In genomic region chrX:63751481-63751880, GRCh38 we compare ENCODE assay signal across 17 cellular contexts. TPM values are rescaled to one million over a fixed set of nuclear protein-coding genes. Genes with fewer than 3 reads are reported as not detected.
DNase-seq lines count a peak whose midpoint lies in the region; ATAC-seq and TF ChIP-seq lines count a peak whose summit lies in the region.
"Had no signal": no experiment of that assay in that cellular context is flagged by ENCODE, and none has a peak within 500 bp of the region (broad histone marks: within the 10 kb centered on the region; RNA-seq: fewer than 3 reads in every experiment).

No MANE protein-coding gene starts in this region.

- no peaks in the 10 kb centered on the region for H3K27me3 ChIP-seq in neural cell (ENCODE audit: insufficient read depth, low read depth, low read length)
- no peaks in the 10 kb centered on the region for H3K27me3 ChIP-seq in esophagus squamous epithelium

- 71 to 73% methylated on average over 1 to 2 of the region's 2 CpGs for WGBS in esophagus squamous epithelium, 2 donors

- ATAC-seq in GM19452 (IDR thresholded peaks at IDR 0.05; ENCODE audit: unreplicated experiment), result no peak
- ATAC-seq: activated T-cell treated with anti-CD3 and anti-CD28 coated beads, Interleukin-2, amount 50 U/mL, for 4 hours; Panc1; stimulated activated memory B cell treated with anti-CD40 and anti-IgM and Interleukin-4, amounts not matched to agents 10 μg/mL and 1 μg/mL and 100 μg/mL, for 72 hours had no signal

- H3K4me1 Mint-ChIP-seq in Calu3 (ENCODE audit: low read depth, unreplicated experiment), result peaks cover 7% of the 10 kb centered on the region

- TF ChIP-seq CTCF in coronary artery (IDR thresholded peaks at IDR 0.05), result no peak
- no peak for TF ChIP-seq CTCF in neural cell (IDR thresholded peaks at IDR 0.05; ENCODE audit: poor library complexity, severe bottlenecking)
- TF ChIP-seq CTCF in Calu3 (IDR thresholded peaks at IDR 0.05; ENCODE audit: unreplicated experiment), result no peak
- TF ChIP-seq CTCF in GM10266 (IDR thresholded peaks at IDR 0.05; ENCODE audit: control insufficient read depth, insufficient read depth, low read depth, missing control alignments), result no peak
- TF ChIP-seq CTCF in esophagus squamous epithelium (IDR thresholded peaks at IDR 0.05), result no peak

- peak overlapping the region; percentile 62 for H3K4me2 ChIP-seq in neural cell (ENCODE audit: low read length)

- peaks cover 21% of the 10 kb centered on the region for H3K36me3 Mint-ChIP-seq in Calu3 (ENCODE audit: insufficient read depth, unreplicated experiment)
- H3K36me3 Mint-ChIP-seq: activated CD4-positive, alpha-beta memory T cell treated with anti-CD3 and anti-CD28 coated beads for 36 hours; stimulated activated memory B cell treated with anti-CD40 and anti-IgM and Interleukin-4, amounts not matched to agents 10 μg/mL and 1 μg/mL and 100 μg/mL, for 72 hours had no signal

- no peaks in the 10 kb centered on the region for H3K9me2 ChIP-seq in neural cell (ENCODE audit: insufficient read depth, low read length)

- no peak overlapping the region for H2AFZ ChIP-seq in neural cell (ENCODE audit: low read depth, low read length)

- H3K27ac Mint-ChIP-seq in Calu3 (ENCODE audit: unreplicated experiment), result no peak overlapping the region
- H3K27ac Mint-ChIP-seq: activated CD4-positive, alpha-beta memory T cell treated with anti-CD3 and anti-CD28 coated beads for 36 hours; activated naive CD8-positive, alpha-beta T cell treated with anti-CD3 and anti-CD28 coated beads for 36 hours; stimulated activated memory B cell treated with anti-CD40 and anti-IgM and Interleukin-4, amounts not matched to agents 10 μg/mL and 1 μg/mL and 100 μg/mL, for 72 hours had no signal

- no peak for TF ChIP-seq EP300 in neural cell (conservative IDR thresholded peaks at IDR 0.05; ENCODE audit: poor library complexity, severe bottlenecking)

- H3K9me3 Mint-ChIP-seq in Calu3 (ENCODE audit: low read depth, unreplicated experiment), result no peaks in the 10 kb centered on the region
- H3K9me3 Mint-ChIP-seq: activated CD4-positive, alpha-beta memory T cell treated with anti-CD3 and anti-CD28 coated beads for 36 hours; activated naive CD8-positive, alpha-beta T cell treated with anti-CD3 and anti-CD28 coated beads for 36 hours; activated T-cell treated with anti-CD3 and anti-CD28 coated beads, Interleukin-2, amount 50 U/mL, for 4 hours; stimulated activated memory B cell treated with anti-CD40 and anti-IgM and Interleukin-4, amounts not matched to agents 10 μg/mL and 1 μg/mL and 100 μg/mL, for 72 hours had no signal

- H3K4me1 ChIP-seq in esophagus squamous epithelium, result peaks cover 0 to 48% (median 5%) of the 10 kb centered on the region in 3 donors

- intact Hi-C loops in Calu3 (cut with micrococcal nuclease; ENCODE audit: unreplicated experiment) (no loop called here), esophagus squamous epithelium (cut with DNase I) (no loop called here)

- no peaks in the 10 kb centered on the region for H4K20me1 ChIP-seq in neural cell (ENCODE audit: insufficient read depth)

- TF ChIP-seq POLR2A in esophagus squamous epithelium (IDR thresholded peaks at IDR 0.05), result no peak

- CTCF ChIA-PET in Calu3 (lab: Charles Lee), result no interaction called here

- H3K27me3 Mint-ChIP-seq in Calu3 (ENCODE audit: unreplicated experiment), result peaks cover 2% of the 10 kb centered on the region
- H3K27me3 Mint-ChIP-seq: activated CD4-positive, alpha-beta memory T cell treated with anti-CD3 and anti-CD28 coated beads for 36 hours; activated naive CD8-positive, alpha-beta T cell treated with anti-CD3 and anti-CD28 coated beads for 36 hours; stimulated activated memory B cell treated with anti-CD40 and anti-IgM and Interleukin-4, amounts not matched to agents 10 μg/mL and 1 μg/mL and 100 μg/mL, for 72 hours had no signal

- no peaks in the 10 kb centered on the region for H3F3A ChIP-seq in neural cell (ENCODE audit: insufficient read depth, low read length, poor library complexity, severe bottlenecking)

- peak; percentile 42 for DNase-seq in ELF-1 (ENCODE audit: low read depth, low spot score)
- peak; percentile 22 for DNase-seq in NCI-H2081 treated with DMSO at 0.1 percent for 48 hours (lab: John Stamatoyannopoulos, UW)
- no peak for DNase-seq in coronary artery (ENCODE audit: low spot score)
- no peak for DNase-seq in Calu3
- DNase-seq in GM10266 (ENCODE audit: extremely low spot score), result no peak
- no peak for DNase-seq in esophagus squamous epithelium (lab: John Stamatoyannopoulos, UW)
- DNase-seq: activated CD4-positive, alpha-beta memory T cell treated with anti-CD3 and anti-CD28 coated beads for 36 hours; activated naive CD8-positive, alpha-beta T cell treated with anti-CD3 and anti-CD28 coated beads for 36 hours; activated T-cell treated with anti-CD3 and anti-CD28 coated beads, Interleukin-2, amount 50 U/mL, for 4 hours; central memory CD4-positive, alpha-beta T cell; NCI-H1105 treated with DMSO at 0.1 percent for 48 hours; NCI-H510A had no signal

- BruUV-seq in Calu3 (replicated peaks; lab: Mats Ljungman, UMichigan), result no TSS peak

- peaks cover 71% of the 10 kb centered on the region for H3K79me2 ChIP-seq in neural cell (replicated peaks; ENCODE audit: insufficient read depth, low read length)

- H3K27ac ChIP-seq in coronary artery (peak overlapping the region; percentile 65 to 91), neural cell (ENCODE audit: low read length) (peak overlapping the region; percentile 92), esophagus squamous epithelium (peak overlapping the region in 1 of 4 donors; percentile 33)
- H3K27ac ChIP-seq: skin epidermis had no signal

- H3K9me3 ChIP-seq in neural cell (ENCODE audit: low read length), result no peaks in the 10 kb centered on the region
- no peaks in the 10 kb centered on the region for H3K9me3 ChIP-seq in esophagus squamous epithelium

- H3K9ac ChIP-seq in neural cell (ENCODE audit: low read length), result peak overlapping the region; percentile 81

- TF ChIP-seq RAD21 in neural cell (conservative IDR thresholded peaks at IDR 0.05), result no peak

- H3K4me3 Mint-ChIP-seq in Calu3 (ENCODE audit: low read depth, unreplicated experiment), result no peak overlapping the region
- H3K4me3 Mint-ChIP-seq: activated CD4-positive, alpha-beta memory T cell treated with anti-CD3 and anti-CD28 coated beads for 36 hours; activated naive CD8-positive, alpha-beta T cell treated with anti-CD3 and anti-CD28 coated beads for 36 hours; activated T-cell treated with anti-CD3 and anti-CD28 coated beads, Interleukin-2, amount 50 U/mL, for 4 hours; stimulated activated memory B cell treated with anti-CD40 and anti-IgM and Interleukin-4, amounts not matched to agents 10 μg/mL and 1 μg/mL and 100 μg/mL, for 72 hours had no signal

- H3K36me3 ChIP-seq in neural cell (ENCODE audit: insufficient read depth, low read length) (no peaks in the 10 kb centered on the region), esophagus squamous epithelium (no peaks in the 10 kb centered on the region)

- peak overlapping the region; percentile 52 for H3K4me3 ChIP-seq in coronary artery
- H3K4me3 ChIP-seq in neural cell (ENCODE audit: low read length), result peak overlapping the region; percentile 76
- no peak overlapping the region for H3K4me3 ChIP-seq in esophagus squamous epithelium
- H3K4me3 ChIP-seq: skin epidermis had no signal

TF ChIP-seq in neural cell, 6 proteins besides CTCF, POLR2A, EP300 and RAD21:
- TF ChIP-seq TAF1 (IDR thresholded peaks at IDR 0.05; ENCODE audit: low read depth) (no peak), REST (IDR thresholded peaks at IDR 0.05; ENCODE audit: borderline replicate concordance) (no peak), EZH2 (IDR thresholded peaks at IDR 0.05; ENCODE audit: borderline replicate concordance, insufficient read depth, low read length, poor library complexity, severe bottlenecking) (no peak), SMC3 (conservative IDR thresholded peaks at IDR 0.05; ENCODE audit: poor library complexity) (no peak), POLR2AphosphoS5 (IDR thresholded peaks at IDR 0.05) (no peak), MXI1 (conservative IDR thresholded peaks at IDR 0.05; ENCODE audit: poor library complexity, severe bottlenecking) (no peak)

RNA-seq across cellular contexts. Expression of gene ARHGEF9, which starts 33.5 kb away (rescaled TPM):
- 71.9 and 73.5 TPM in 2 replicates for polyA plus RNA-seq in neural cell
- polyA minus RNA-seq in neural cell, result 134 and 153 TPM in 2 replicates
- total RNA-seq in Calu3 (2022) (24.7 and 26.3 TPM in 2 replicates), esophagus squamous epithelium (10 to 100 TPM in 3 of 4 donors, 1 to 10 TPM in 1; 7.2 to 25.2 (median 12.0) TPM)

Comparison
In these comparisons a context has a peak if more than half of its experiments do, and no peak if none do; other contexts are left out.
1. DNase-seq: peak in ELF-1 (single experiment) and NCI-H2081 treated with DMSO at 0.1 percent for 48 hours (single experiment); none in coronary artery (single experiment), Calu3 (single experiment), GM10266 (single experiment) and esophagus squamous epithelium (single experiment).
2. H3K4me3 ChIP-seq: peak in coronary artery (single experiment) and neural cell (single experiment); none in esophagus squamous epithelium (0 of 4).